In the genomic region with DNA sequence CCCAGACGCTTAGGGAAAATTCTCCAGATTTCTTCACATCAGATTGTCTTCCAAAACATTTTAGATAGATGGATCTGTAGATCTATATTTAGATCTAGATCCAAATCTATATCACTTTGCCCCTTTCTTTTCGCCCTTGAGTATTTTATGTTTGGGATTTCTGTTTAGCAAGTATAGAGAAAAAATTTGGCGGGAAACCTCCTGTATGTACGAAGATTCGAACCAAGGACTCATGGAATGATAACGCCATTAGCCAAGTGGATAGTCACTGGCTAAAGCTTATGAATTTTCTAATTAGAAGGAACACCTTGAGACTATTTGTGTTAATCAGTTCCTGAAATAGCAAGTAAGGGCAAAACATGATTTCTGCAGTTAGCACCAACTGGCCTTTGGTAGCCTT, we compare ENCODE assay signal across 2 cellular contexts.
TF ChIP-seq lines count a peak whose summit lies in the region.

No MANE protein-coding gene starts in this region.

TF ChIP-seq in SK-N-SH, 30 proteins besides CTCF, POLR2A, EP300 and RAD21:
- TF ChIP-seq RFX5 (IDR thresholded peaks at IDR 0.05; ENCODE audit: low read length) (no peak), MEF2A (IDR thresholded peaks at IDR 0.05; ENCODE audit: borderline replicate concordance, low read depth) (no peak), FOSL2 (IDR thresholded peaks at IDR 0.05; ENCODE audit: borderline replicate concordance, low read depth) (no peak), REST (IDR thresholded peaks at IDR 0.05; ENCODE audit: low read depth, low read length) (no peak), EZH2phosphoT487 (IDR thresholded peaks at IDR 0.05; ENCODE audit: borderline replicate concordance, low read depth) (no peak), POLR2AphosphoS5 (IDR thresholded peaks at IDR 0.05; ENCODE audit: low read depth, low read length) (no peak), ELF1 (IDR thresholded peaks at IDR 0.05) (no peak), FOXJ3 (CRISPR knock-in tag; IDR thresholded peaks at IDR 0.05) (no peak), TCF12 (IDR thresholded peaks at IDR 0.05) (no peak), NFIC (IDR thresholded peaks at IDR 0.05; ENCODE audit: borderline replicate concordance) (no peak), CHD2 (IDR thresholded peaks at IDR 0.05; ENCODE audit: low read length, partially characterized antibody) (no peak), NRF1 (IDR thresholded peaks at IDR 0.05; ENCODE audit: low read depth, low read length) (no peak)

TF ChIP-seq in SK-N-SH treated with all-trans-retinoic acid at 6 μM for 48 hours, 23 proteins besides CTCF, POLR2A, EP300 and RAD21:
- TF ChIP-seq PATZ1 (CRISPR knock-in tag; IDR thresholded peaks at IDR 0.05; ENCODE audit: borderline replicate concordance) = no peak
- no peak for TF ChIP-seq GLIS3 (CRISPR knock-in tag; IDR thresholded peaks at IDR 0.05)
